8 cellular contexts compared by ENCODE assay signal in genomic region chr7:104943502-104944343, GRCh38.
DNase-seq lines count a peak whose midpoint lies in the region; ATAC-seq lines count a peak whose summit lies in the region.

No MANE protein-coding gene starts in this region.

- peak; percentile 70 for DNase-seq in NCI-H510A treated with DMSO at 0.1 percent for 48 hours (lab: John Stamatoyannopoulos, UW)
- DNase-seq in activated T-cell treated with anti-CD3 and anti-CD28 coated beads, Interleukin-2, amount 50 U/mL, for 24 hours, result peak; percentile 74
- peak; percentile 66 for DNase-seq in glomerular visceral epithelial cell (ENCODE audit: extremely low spot score)
- DNase-seq in renal cortical epithelial cell (ENCODE audit: low read depth), result peak; percentile 93
- no peak for DNase-seq in SW 1271 (lab: John Stamatoyannopoulos, UW)
- DNase-seq in MG63, result no peak

- H3K27ac Mint-ChIP-seq in activated T-cell treated with anti-CD3 and anti-CD28 coated beads, Interleukin-2, amount 50 U/mL, for 24 hours, result peak overlapping the region; percentile 100

- H3K9me3 ChIP-seq in MG63, result no peaks in the 10 kb centered on the region

- H3K27me3 ChIP-seq in MG63, result no peaks in the 10 kb centered on the region

- H3K4me3 Mint-ChIP-seq in activated T-cell treated with anti-CD3 and anti-CD28 coated beads, Interleukin-2, amount 50 U/mL, for 24 hours, result peak overlapping the region; percentile 92

- H3K36me3 Mint-ChIP-seq in activated T-cell treated with anti-CD3 and anti-CD28 coated beads, Interleukin-2, amount 50 U/mL, for 24 hours (ENCODE audit: low read depth), result peaks cover 49% of the 10 kb centered on the region

- no peak overlapping the region for H3K4me3 ChIP-seq in MG63

- H3K4me1 Mint-ChIP-seq in activated T-cell treated with anti-CD3 and anti-CD28 coated beads, Interleukin-2, amount 50 U/mL, for 24 hours (ENCODE audit: low read depth), result peaks cover 76% of the 10 kb centered on the region

- H3K36me3 ChIP-seq in MG63, result no peaks in the 10 kb centered on the region

- H3K27me3 Mint-ChIP-seq in activated T-cell treated with anti-CD3 and anti-CD28 coated beads, Interleukin-2, amount 50 U/mL, for 24 hours, result no peaks in the 10 kb centered on the region

- peaks cover 4% of the 10 kb centered on the region for H3K9me3 Mint-ChIP-seq in activated T-cell treated with anti-CD3 and anti-CD28 coated beads, Interleukin-2, amount 50 U/mL, for 24 hours

- ATAC-seq in GM18861 (IDR thresholded peaks at IDR 0.05; ENCODE audit: unreplicated experiment) (peak; percentile 48), HG03039 (IDR thresholded peaks at IDR 0.05; ENCODE audit: unreplicated experiment) (peak; percentile 33)

Comparison
In these comparisons a context has a peak if more than half of its experiments do, and no peak if none do; other contexts are left out.
1. DNase-seq: peak in NCI-H510A treated with DMSO at 0.1 percent for 48 hours (single experiment), activated T-cell treated with anti-CD3 and anti-CD28 coated beads, Interleukin-2, amount 50 U/mL, for 24 hours (single experiment), glomerular visceral epithelial cell (single experiment) and renal cortical epithelial cell (single experiment); none in SW 1271 (0 of 2) and MG63 (single experiment).